ENCODE assay signal across 8 cellular contexts in the genomic region with DNA sequence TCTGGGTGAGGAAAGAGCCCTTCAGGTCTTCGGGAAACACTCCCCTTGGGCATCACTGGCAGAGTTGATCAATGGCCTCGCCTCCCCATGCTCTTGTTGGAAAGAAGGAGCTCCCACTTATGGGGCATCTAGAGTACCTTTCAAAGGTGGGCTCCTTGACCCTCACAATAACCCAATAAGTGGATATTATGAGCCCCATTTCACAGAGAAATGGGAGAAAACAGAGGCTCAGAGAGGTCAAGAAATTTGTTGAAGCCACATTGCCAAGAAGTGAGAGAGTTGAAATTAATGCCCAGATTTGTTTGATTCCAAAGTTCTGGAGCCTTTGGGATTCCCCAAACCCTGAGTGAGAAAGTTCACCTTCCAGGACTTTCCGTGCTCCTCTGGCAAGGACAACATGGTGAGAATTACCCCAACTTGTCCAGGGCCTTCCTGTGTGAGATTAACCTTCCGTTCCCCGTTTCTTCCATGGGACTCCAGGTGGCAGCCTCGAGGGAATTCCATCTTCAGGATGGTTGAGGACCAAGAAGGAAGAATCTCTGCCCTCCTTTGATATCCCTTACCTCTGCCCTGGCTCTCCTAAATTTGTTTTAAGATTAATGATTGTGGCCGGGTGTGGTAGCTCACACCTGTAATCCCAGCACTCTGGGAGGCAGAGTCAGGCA. TPM values are rescaled to one million over a fixed set of nuclear protein-coding genes. Genes with fewer than 3 reads are reported as not detected.
DNase-seq lines count a peak whose midpoint lies in the region; ATAC-seq, FAIRE-seq and TF ChIP-seq lines count a peak whose summit lies in the region.

No MANE protein-coding gene starts in this region.

- no peak for TF ChIP-seq CTCF in DND-41 (IDR thresholded peaks at IDR 0.05; ENCODE audit: borderline replicate concordance, extremely low read depth, low read length, poor library complexity, severe bottlenecking)
- no peak for TF ChIP-seq CTCF in Panc1 (IDR thresholded peaks at IDR 0.05)
- no peak for TF ChIP-seq CTCF in pancreas (IDR thresholded peaks at IDR 0.05)

- H3K4me1 ChIP-seq in DND-41 (ENCODE audit: insufficient read depth, low read length): peaks cover 35% of the 10 kb centered on the region
- peaks cover 4% of the 10 kb centered on the region for H3K4me1 ChIP-seq in Panc1 (ENCODE audit: control insufficient read depth, insufficient read depth, low read length)
- peaks cover 13 to 18% (median 15%) of the 10 kb centered on the region in 3 donors for H3K4me1 ChIP-seq in pancreas

- peak overlapping the region; percentile 77 for H3K27ac ChIP-seq in DND-41 (ENCODE audit: low read length)
- peak overlapping the region; percentile 39; the same call in 1 of the 2 replicates for H3K27ac ChIP-seq in Panc1 (ENCODE audit: low read length)
- H3K27ac ChIP-seq in epithelial cell of prostate: peak overlapping the region; percentile 56
- peak overlapping the region; percentile 72 to 88 (median 80) for H3K27ac ChIP-seq in pancreas

- H3K9me3 ChIP-seq in DND-41 (ENCODE audit: insufficient read depth, low read length, severe bottlenecking) (no peaks in the 10 kb centered on the region), Panc1 (ENCODE audit: control insufficient read depth, insufficient read depth, low read depth, low read length) (no peaks in the 10 kb centered on the region), pancreas (no peaks in the 10 kb centered on the region)

- intact Hi-C loops in Panc1 (cut with micrococcal nuclease; ENCODE audit: unreplicated experiment) (no loop called here), pancreas (cut with DNase I) (no loop called here)

- H3K9ac ChIP-seq in DND-41 (ENCODE audit: low read depth, low read length): peak overlapping the region; percentile 49

- no peaks in the 10 kb centered on the region for H4K20me1 ChIP-seq in DND-41 (ENCODE audit: insufficient read depth, low read length)

- no peak overlapping the region for H3K4me2 ChIP-seq in DND-41 (ENCODE audit: insufficient read depth, low read length)

- no peaks in the 10 kb centered on the region for H3K79me2 ChIP-seq in DND-41 (ENCODE audit: insufficient read depth, low read length)

- no peak overlapping the region for H3K4me3 ChIP-seq in DND-41 (ENCODE audit: low read depth in 1 of 2, low read length in 2 of 2)
- H3K4me3 ChIP-seq in Panc1 (ENCODE audit: low read depth in 2 of 2, low read length in 2 of 2): no peak overlapping the region
- no peak overlapping the region for H3K4me3 ChIP-seq in pancreas

- CTCF ChIA-PET in Panc1 (lab: Charles Lee): no interaction called here

- POLR2A ChIA-PET in Panc1 (lab: Charles Lee): interaction anchor here (0.6 kb wide), 1 partner anchor 69 kb away, joined by 3 read pairs; no protein-coding TSS in a partner anchor

- H3K27me3 ChIP-seq in DND-41 (ENCODE audit: insufficient read depth, low read length, poor library complexity): no peaks in the 10 kb centered on the region
- H3K27me3 ChIP-seq in Panc1 (ENCODE audit: control insufficient read depth, insufficient read depth, low read length): no peaks in the 10 kb centered on the region
- no peaks in the 10 kb centered on the region for H3K27me3 ChIP-seq in pancreas

- no TSS peak for BruUV-seq in Panc1 (replicated peaks; lab: Mats Ljungman, UMichigan)

- ATAC-seq in DND-41 (ENCODE audit: insufficient read depth, low read depth) (no peak), Panc1 (no peak), pancreas (no peak), GM21381 (IDR thresholded peaks at IDR 0.05; ENCODE audit: unreplicated experiment) (no peak), HG03432 (IDR thresholded peaks at IDR 0.05; ENCODE audit: unreplicated experiment) (no peak)

- WGBS in pancreas, 2 donors: 41 to 48% methylated on average over 7 of the region's 7 CpGs

- H2AFZ ChIP-seq in DND-41 (ENCODE audit: low read depth, low read length): peak overlapping the region; percentile 59; the same call in 1 of the 2 replicates

- DNase-seq in DND-41 (no peak), Panc1 (ENCODE audit: low read depth, low spot score) (no peak), epithelial cell of prostate (ENCODE audit: low read depth, low spot score) (no peak), pancreas (no peak), NCI-H510A (lab: John Stamatoyannopoulos, UW) (no peak), urothelium cell line (ENCODE audit: low spot score) (no peak)

- H3K36me3 ChIP-seq in DND-41 (ENCODE audit: insufficient read depth, low read length) (no peaks in the 10 kb centered on the region), Panc1 (ENCODE audit: control insufficient read depth, insufficient read depth, low read length) (no peaks in the 10 kb centered on the region), pancreas (no peaks in the 10 kb centered on the region)

- in situ Hi-C loops in Panc1 (cut with HindIII; ENCODE audit: low pct_unique_long_range_greater_than_20kb, low sequenced_read_pairs): no loop called here

- FAIRE-seq in pancreas (lab: Jason Lieb, UNC): no peak
- FAIRE-seq in urothelium cell line (lab: Jason Lieb, UNC): no peak

RNA-seq across cellular contexts. Expression of gene CHD4, which starts 7.5 kb away (rescaled TPM):
- 123 TPM for total RNA-seq in Panc1 (2021; ENCODE audit: unreplicated experiment)
- polyA plus RNA-seq in Panc1 (2012; ENCODE audit: insufficient read length): 72.8 TPM
- 100 to 1,000 TPM in 3 of 6 donors, 10 to 100 TPM in 3; 96.5 to 123 (median 105) TPM for total RNA-seq in pancreas
- polyA plus RNA-seq in pancreas: 100 to 1,000 TPM; 125 to 134 TPM

RNA-seq across cellular contexts. Expression of gene LPAR5, which starts 21.1 kb away (rescaled TPM):
- total RNA-seq in Panc1 (2021; ENCODE audit: unreplicated experiment) (not detected), pancreas (1 to 10 TPM in 2 of 6 donors, under 1 TPM in 4; 0.09 to 2.4 (median 0.71) TPM)
- not detected for polyA plus RNA-seq in Panc1 (2012; ENCODE audit: insufficient read length)
- polyA plus RNA-seq in pancreas: under 1 TPM; 0.19 to 0.23 TPM

RNA-seq across cellular contexts. Expression of gene ACRBP, which starts 32.6 kb away (rescaled TPM):
- total RNA-seq in Panc1 (2021; ENCODE audit: unreplicated experiment): 0.54 TPM
- 0.71 TPM for polyA plus RNA-seq in Panc1 (2012; ENCODE audit: insufficient read length)
- 1 to 10 TPM; 1.3 to 4.1 (median 1.8) TPM for total RNA-seq in pancreas
- polyA plus RNA-seq in pancreas: 1 to 10 TPM; 1.2 to 2.2 TPM

RNA-seq across cellular contexts. Expression of gene NOP2, which starts 46.6 kb away (rescaled TPM):
- 90.3 TPM for total RNA-seq in Panc1 (2021; ENCODE audit: unreplicated experiment)
- 61.6 TPM for polyA plus RNA-seq in Panc1 (2012; ENCODE audit: insufficient read length)
- total RNA-seq in pancreas: 10 to 100 TPM in 4 of 6 donors, 1 to 10 TPM in 2; 9.1 to 17.7 (median 15.1) TPM
- polyA plus RNA-seq in pancreas: 10 to 100 TPM; 32.2 to 41.3 TPM

RNA-seq across cellular contexts. Expression of gene ING4, which starts 48.3 kb away (rescaled TPM):
- total RNA-seq in Panc1 (2021; ENCODE audit: unreplicated experiment): 11.4 TPM
- polyA plus RNA-seq in Panc1 (2012; ENCODE audit: insufficient read length): 17.2 TPM
- total RNA-seq in pancreas: 10 to 100 TPM in 5 of 6 donors, 1 to 10 TPM in 1; 9.0 to 24.9 (median 12.1) TPM
- 10 to 100 TPM; 15.7 to 29.6 TPM for polyA plus RNA-seq in pancreas
